8 cellular contexts compared by ENCODE assay signal in the genomic region with DNA sequence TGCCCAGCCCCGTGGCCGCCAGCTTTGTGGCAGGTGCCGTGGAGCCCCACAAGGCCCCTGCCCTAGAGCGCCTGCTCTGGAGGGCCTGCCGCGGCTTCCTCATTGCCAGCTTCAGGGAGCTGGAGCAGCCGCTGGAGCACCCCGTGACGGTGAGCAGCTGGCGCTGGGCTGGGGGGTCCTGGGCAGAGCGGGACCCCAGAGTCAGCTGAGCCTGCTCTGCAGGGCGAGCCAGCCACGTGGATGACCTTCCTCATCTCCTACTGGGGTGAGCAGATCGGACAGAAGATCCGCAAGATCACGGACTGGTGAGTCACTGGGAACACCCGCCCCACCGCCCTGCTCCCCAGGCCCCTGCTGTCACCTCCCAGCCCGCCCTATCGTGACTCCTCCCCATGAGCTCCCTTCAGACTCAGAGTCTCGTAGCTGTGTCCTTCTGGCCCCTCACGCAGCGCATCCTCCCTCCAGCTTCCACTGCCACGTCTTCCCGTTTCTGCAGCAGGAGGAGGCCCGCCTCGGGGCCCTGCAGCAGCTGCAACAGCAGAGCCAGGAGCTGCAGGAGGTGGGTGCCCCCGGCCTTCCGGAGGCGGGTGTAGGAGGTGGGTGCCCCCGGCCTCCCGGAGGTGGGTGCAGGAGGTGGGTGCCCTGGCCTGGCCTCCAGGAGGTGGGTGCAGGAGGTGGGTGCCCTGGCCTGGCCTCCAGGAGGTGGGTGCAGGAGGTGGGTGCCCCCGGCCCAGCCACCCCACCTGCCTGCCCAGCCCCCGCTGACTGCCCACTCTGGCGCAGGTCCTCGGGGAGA. TPM values are rescaled to one million over a fixed set of nuclear protein-coding genes. Genes with fewer than 3 reads are reported as not detected.
A peak's percentile ranks its signal among the peaks of the same experiment; 100 is the strongest.
DNase-seq lines count a peak whose midpoint lies in the region; ATAC-seq and TF ChIP-seq lines count a peak whose summit lies in the region.
"Had no signal": no experiment of that assay in that cellular context is flagged by ENCODE, and none has a peak within 500 bp of the region (broad histone marks: within the 10 kb centered on the region; RNA-seq: fewer than 3 reads in every experiment).

No MANE protein-coding gene starts in this region.

- H3K36me3 ChIP-seq in left ventricle myocardium inferior = peaks cover 27% of the 10 kb centered on the region

- intact Hi-C loops in right cardiac atrium (cut with DNase I) = no loop called here
- intact Hi-C loops in left ventricle myocardium inferior (cut with micrococcal nuclease) = no loop called here

- no peaks in the 10 kb centered on the region for H3K9me3 ChIP-seq in right cardiac atrium (ENCODE audit: control insufficient read depth, low read length)
- no peaks in the 10 kb centered on the region for H3K9me3 ChIP-seq in left ventricle myocardium inferior (replicated peaks)
- H3K9me3 ChIP-seq: neutrophil had no signal

- WGBS in right cardiac atrium = 85% methylated on average over 36 of the region's 36 CpGs

- H3K4me3 ChIP-seq in right cardiac atrium (ENCODE audit: low read length) (no peak overlapping the region), left ventricle myocardium inferior (no peak overlapping the region), cardiac fibroblast (replicated peaks in 1 of 2; ENCODE audit: low read depth in 2 of 2, low read length in 2 of 2) (no peak overlapping the region)

- no peaks in the 10 kb centered on the region for H3K4me1 ChIP-seq in right cardiac atrium (ENCODE audit: control insufficient read depth, insufficient read depth, low read length)
- H3K4me1 ChIP-seq in left ventricle myocardium inferior = peaks cover 25% of the 10 kb centered on the region

- peak in 2 of 3 donors; percentile 13 to 37 for DNase-seq in right cardiac atrium
- DNase-seq in left ventricle myocardium inferior = no peak
- peak; percentile 49 to 58 for DNase-seq in cardiac fibroblast (ENCODE audit: low read depth in 2 of 2)
- DNase-seq in stimulated activated CD8-positive, alpha-beta memory T cell treated with anti-CD3 and anti-CD28 coated beads, Interleukin-4, amount 100 ng/mL, for 48 hours = no peak
- DNase-seq in hepatic stellate cell (ENCODE audit: low spot score) = no peak
- DNase-seq in GOT3 (lab: John Stamatoyannopoulos, UW) = no peak
- DNase-seq: activated gamma-delta T cell treated with Interleukin-2 at 50 U/mL for 16 hours had no signal

- H3K27me3 ChIP-seq in right cardiac atrium (ENCODE audit: control insufficient read depth, insufficient read depth) = no peaks in the 10 kb centered on the region
- H3K27me3 ChIP-seq in left ventricle myocardium inferior (ENCODE audit: low read depth) = no peaks in the 10 kb centered on the region
- H3K27me3 ChIP-seq: neutrophil had no signal

- no peak for ATAC-seq in right cardiac atrium

- TF ChIP-seq CTCF in left ventricle myocardium inferior (IDR thresholded peaks at IDR 0.05; ENCODE audit: borderline replicate concordance) (no peak), cardiac fibroblast (IDR thresholded peaks at IDR 0.05; ENCODE audit: low read depth, low read length) (no peak)

- H3K27ac ChIP-seq in right cardiac atrium (ENCODE audit: low read length) = no peak overlapping the region
- no peak overlapping the region for H3K27ac ChIP-seq in left ventricle myocardium inferior (replicated peaks)

RNA-seq across cellular contexts. Expression of gene TCIRG1, which starts 4.7 kb away (rescaled TPM):
- total RNA-seq in right cardiac atrium (10 to 100 TPM; 23.4 to 40.2 (median 36.6) TPM), left ventricle myocardium inferior (23.4 TPM)
- 38.3 TPM for polyA plus RNA-seq in right cardiac atrium

RNA-seq across cellular contexts. Expression of gene NDUFS8, which starts 13.1 kb away (rescaled TPM):
- 100 to 1,000 TPM; 334 to 454 (median 391) TPM for total RNA-seq in right cardiac atrium
- 642 TPM for polyA plus RNA-seq in right cardiac atrium
- total RNA-seq in left ventricle myocardium inferior = 436 TPM

RNA-seq across cellular contexts. Expression of gene ALDH3B1, which starts 33.4 kb away (rescaled TPM):
- total RNA-seq in right cardiac atrium = 1 to 10 TPM; 3.8 to 5.7 (median 4.9) TPM
- polyA plus RNA-seq in right cardiac atrium = 2.9 TPM
- total RNA-seq in left ventricle myocardium inferior = 3.7 TPM

RNA-seq across cellular contexts. Expression of gene UNC93B1, which starts 39.6 kb away (rescaled TPM):
- total RNA-seq in right cardiac atrium (10 to 100 TPM in 3 of 4 donors, 1 to 10 TPM in 1; 9.0 to 13.2 (median 11.9) TPM), left ventricle myocardium inferior (6.1 TPM)
- 6.9 TPM for polyA plus RNA-seq in right cardiac atrium

Comparison
In these comparisons a context has a peak if more than half of its experiments do, and no peak if none do; other contexts are left out.
1. DNase-seq: peak in right cardiac atrium (2 of 3) and cardiac fibroblast (2 of 2); none in left ventricle myocardium inferior (single experiment), stimulated activated CD8-positive, alpha-beta memory T cell treated with anti-CD3 and anti-CD28 coated beads, Interleukin-4, amount 100 ng/mL, for 48 hours (single experiment), hepatic stellate cell (single experiment) and GOT3 (single experiment).